ENCODE assay signal across 8 cellular contexts in the genomic region with DNA sequence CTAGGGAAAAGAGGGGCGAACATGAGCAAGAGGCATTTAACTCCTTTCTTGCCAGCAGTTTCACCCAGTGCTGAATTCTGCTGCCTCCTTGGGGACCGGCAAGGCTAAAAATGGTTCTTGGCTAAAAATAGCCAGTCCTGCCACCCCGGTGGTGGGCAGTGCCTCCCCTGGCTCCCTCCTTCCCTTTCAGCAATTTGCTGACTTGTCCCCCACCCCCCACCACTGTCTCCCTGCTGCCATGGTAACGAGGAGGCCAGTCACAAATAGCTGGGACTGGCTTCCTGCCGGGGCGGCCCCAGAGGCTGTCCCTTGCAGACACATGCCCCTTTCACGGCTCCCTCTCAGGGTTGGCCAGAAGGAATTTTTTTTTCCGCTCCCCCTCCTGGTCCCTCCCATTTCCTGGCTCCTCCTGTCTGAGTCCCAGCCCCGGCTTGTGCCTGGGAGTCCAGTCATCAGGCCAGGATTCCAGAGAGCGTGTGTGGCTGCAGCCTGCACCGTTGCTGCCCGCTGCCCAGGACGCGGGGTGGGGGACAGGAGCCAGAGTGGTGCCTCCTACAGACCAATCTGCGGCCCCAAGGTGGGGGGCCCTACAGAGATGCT.
DNase-seq lines count a peak whose midpoint lies in the region; ATAC-seq and TF ChIP-seq lines count a peak whose summit lies in the region.

No MANE protein-coding gene starts in this region.

- peak; percentile 94 for ATAC-seq in body of pancreas
- peak; percentile 88 to 92 (median 91) for ATAC-seq in psoas muscle

- DNase-seq in GM03348 (ENCODE audit: low spot score): peak; percentile 97
- peak; percentile 97 for DNase-seq in H4 (ENCODE audit: low spot score)
- DNase-seq in NCI-H2171 (lab: John Stamatoyannopoulos, UW): peak; percentile 29
- peak; percentile 87 to 96 (median 95) for DNase-seq in body of pancreas
- DNase-seq in hypothalamus (lab: John Stamatoyannopoulos, UW): peak in 49 of 51 donors; percentile 29 to 95 (median 81)
- peak; percentile 91 to 95 for DNase-seq in psoas muscle
- DNase-seq in T-helper 1 cell: no peak
- no peak for DNase-seq in NCI-H1694 (lab: John Stamatoyannopoulos, UW)

- WGBS in body of pancreas, 2 donors: 8 to 9% methylated on average over 11 to 15 of the region's 15 CpGs
- WGBS in psoas muscle, 3 donors: 1 to 3% (median 2%) methylated on average over 15 of the region's 15 CpGs

- TF ChIP-seq POLR2A in body of pancreas (IDR thresholded peaks at IDR 0.05): peak; percentile 92 to 94 (median 94)

- H3K27ac ChIP-seq in body of pancreas: peak overlapping the region; percentile 46 to 80 (median 76)
- H3K27ac ChIP-seq in psoas muscle: peak overlapping the region; percentile 74

- H3K9me3 ChIP-seq in body of pancreas (no peaks in the 10 kb centered on the region), psoas muscle (no peaks in the 10 kb centered on the region)

- TF ChIP-seq CTCF in body of pancreas (IDR thresholded peaks at IDR 0.05) (no peak), psoas muscle (IDR thresholded peaks at IDR 0.05) (no peak)

- H3K36me3 ChIP-seq in body of pancreas (replicated peaks in 1 of 2; ENCODE audit: insufficient read depth in 1 of 2, low read depth in 2 of 2): peaks cover 0 to 16% of the 10 kb centered on the region in 2 donors
- peaks cover 0 to 26% of the 10 kb centered on the region in 2 donors for H3K36me3 ChIP-seq in psoas muscle (ENCODE audit: insufficient read depth in 1 of 2, low read depth in 1 of 2)

- H3K27me3 ChIP-seq in body of pancreas (no peaks in the 10 kb centered on the region), psoas muscle (ENCODE audit: insufficient read depth in 3 of 3, low read length in 2 of 3) (no peaks in the 10 kb centered on the region)

- peak overlapping the region; percentile 1 to 12 for H3K4me3 ChIP-seq in body of pancreas
- peak overlapping the region; percentile 76 for H3K4me3 ChIP-seq in psoas muscle

- intact Hi-C loops in body of pancreas (cut with DNase I) (loop anchor here (5.0 kb wide), 1 partner anchor 64 kb away; no protein-coding TSS in a partner anchor), psoas muscle (cut with DNase I) (loop anchor here in 1 of 2 donors (5.0 to 10.0 kb wide), 2 partner anchors 191 to 319 kb away; a partner anchor contains a TSS)

- H3K4me1 ChIP-seq in body of pancreas (peaks cover 68% of the 10 kb centered on the region), psoas muscle (peaks cover 46% of the 10 kb centered on the region)

Comparison
In these comparisons a context has a peak if more than half of its experiments do, and no peak if none do; other contexts are left out.
1. DNase-seq: peak in GM03348 (single experiment), H4 (single experiment), NCI-H2171 (single experiment), body of pancreas (4 of 4), hypothalamus (49 of 51) and psoas muscle (2 of 2); none in T-helper 1 cell (0 of 5) and NCI-H1694 (single experiment).